In genomic region chr15:83067638-83067962, GRCh38 we compare ENCODE assay signal across 8 cellular contexts. TPM values are rescaled to one million over a fixed set of nuclear protein-coding genes. Genes with fewer than 3 reads are reported as not detected.
A peak's percentile ranks its signal among the peaks of the same experiment; 100 is the strongest.
DNase-seq lines count a peak whose midpoint lies in the region; ATAC-seq and TF ChIP-seq lines count a peak whose summit lies in the region.

No MANE protein-coding gene starts in this region.

- no peaks in the 10 kb centered on the region for H3K27me3 ChIP-seq in SU-DHL-6 (ENCODE audit: low read length)
- no peaks in the 10 kb centered on the region for H3K27me3 ChIP-seq in fibroblast of lung (ENCODE audit: control insufficient read depth, insufficient read depth, low read length)
- no peaks in the 10 kb centered on the region for H3K27me3 ChIP-seq in psoas muscle (ENCODE audit: insufficient read depth in 3 of 3, low read length in 2 of 3)

- 43 to 55% (median 47%) methylated on average over 12 of the region's 12 CpGs for WGBS in psoas muscle, 3 donors

- intact Hi-C loops in psoas muscle (cut with DNase I): loop anchor here (5.0 kb wide), 1 partner anchor 40 kb away; the partner anchor contains the start of gene TM6SF1 (in 2 of the 2)

- H3K36me3 ChIP-seq in ES-I3 (ENCODE audit: insufficient read depth, low read length) (no peaks in the 10 kb centered on the region), SU-DHL-6 (ENCODE audit: low read length) (no peaks in the 10 kb centered on the region), fibroblast of lung (ENCODE audit: control insufficient read depth, insufficient read depth, low read length) (peaks cover under 1% of the 10 kb centered on the region), psoas muscle (ENCODE audit: insufficient read depth in 1 of 2, low read depth in 1 of 2) (no peaks in the 10 kb centered on the region)

- peak overlapping the region; percentile 97 for H3K4me3 ChIP-seq in SU-DHL-6 (ENCODE audit: insufficient read depth, low read length, poor library complexity, severe bottlenecking)
- H3K4me3 ChIP-seq in fibroblast of lung (replicated peaks in 1 of 4; ENCODE audit: control extremely low read depth in 1 of 4, insufficient read depth in 1 of 4, low read depth in 3 of 4, low read length in 4 of 4): peak overlapping the region in 2 of 4 experiments; percentile 51 to 87
- peak overlapping the region; percentile 97 for H3K4me3 ChIP-seq in psoas muscle

- H3K9me2 ChIP-seq in SU-DHL-6 (replicated peaks; ENCODE audit: insufficient read depth, low read length): no peaks in the 10 kb centered on the region

- peaks cover 14% of the 10 kb centered on the region for H3K4me1 ChIP-seq in ES-I3 (ENCODE audit: insufficient read depth, low read length)
- peaks cover 3% of the 10 kb centered on the region for H3K4me1 ChIP-seq in fibroblast of lung (ENCODE audit: control insufficient read depth, extremely low read depth, insufficient read depth, low read length)
- H3K4me1 ChIP-seq in psoas muscle: peaks cover 29% of the 10 kb centered on the region

- H3K79me2 ChIP-seq in SU-DHL-6 (ENCODE audit: insufficient read depth, low read length): peaks cover 44% of the 10 kb centered on the region
- peaks cover 42% of the 10 kb centered on the region for H3K79me2 ChIP-seq in fibroblast of lung (ENCODE audit: control insufficient read depth, insufficient read depth, low read length)

- TF ChIP-seq CTCF in SU-DHL-6 (IDR thresholded peaks at IDR 0.05; ENCODE audit: insufficient read depth, low read length, poor library complexity, severe bottlenecking) (no peak), fibroblast of lung (conservative IDR thresholded peaks at IDR 0.05 in 1 of 2, IDR thresholded peaks at IDR 0.05 in 1 of 2; ENCODE audit: low read depth in 1 of 2, low read length in 2 of 2) (no peak), psoas muscle (IDR thresholded peaks at IDR 0.05) (no peak)

- H3K27ac ChIP-seq in SU-DHL-6 (ENCODE audit: low read depth, low read length) (peak overlapping the region; percentile 80), fibroblast of lung (ENCODE audit: insufficient read depth, low read length) (peak overlapping the region; percentile 91), psoas muscle (peak overlapping the region; percentile 99)

- peaks cover 5% of the 10 kb centered on the region; the same call in 1 of the 2 replicates for H3F3A ChIP-seq in SU-DHL-6 (ENCODE audit: insufficient read depth)

- H3K4me2 ChIP-seq in SU-DHL-6 (ENCODE audit: low read depth, low read length, poor library complexity, severe bottlenecking) (peak overlapping the region; percentile 89), fibroblast of lung (ENCODE audit: extremely low read depth, insufficient read depth, low read length) (no peak overlapping the region)

- peak overlapping the region; percentile 96 for H3K9ac ChIP-seq in ES-I3 (ENCODE audit: low read depth, low read length)
- peak overlapping the region; percentile 98 for H3K9ac ChIP-seq in SU-DHL-6 (ENCODE audit: low read length)
- H3K9ac ChIP-seq in fibroblast of lung (ENCODE audit: insufficient read depth, low read length): no peak overlapping the region

- no peaks in the 10 kb centered on the region; the same call in 1 of the 2 replicates for H3K9me3 ChIP-seq in ES-I3 (ENCODE audit: control insufficient read depth, insufficient read depth, low read length)
- no peaks in the 10 kb centered on the region for H3K9me3 ChIP-seq in SU-DHL-6 (ENCODE audit: insufficient read depth, low read length)
- H3K9me3 ChIP-seq in fibroblast of lung (ENCODE audit: control insufficient read depth, insufficient read depth, low read depth, low read length): no peaks in the 10 kb centered on the region
- no peaks in the 10 kb centered on the region for H3K9me3 ChIP-seq in psoas muscle

- no peak for DNase-seq in fibroblast of lung (ENCODE audit: low read depth in 2 of 2)
- no peak for DNase-seq in psoas muscle
- no peak for DNase-seq in RPMI8226
- DNase-seq in activated CD4-positive, CD25-positive, alpha-beta regulatory T cell (lab: John Stamatoyannopoulos, UW): no peak

- H2AFZ ChIP-seq in SU-DHL-6 (ENCODE audit: low read depth, low read length, severe bottlenecking) (peak overlapping the region; percentile 78), fibroblast of lung (ENCODE audit: low read length) (peak overlapping the region; percentile 72)

- no peak for ATAC-seq in psoas muscle
- ATAC-seq in GM18502 (IDR thresholded peaks at IDR 0.05; ENCODE audit: poor library complexity, unreplicated experiment): no peak
- no peak for ATAC-seq in HG03342 (IDR thresholded peaks at IDR 0.05; ENCODE audit: unreplicated experiment)

- H4K20me1 ChIP-seq in SU-DHL-6 (ENCODE audit: low read depth, low read length): peaks cover 25% of the 10 kb centered on the region
- peaks cover 5% of the 10 kb centered on the region for H4K20me1 ChIP-seq in fibroblast of lung (ENCODE audit: control insufficient read depth, extremely low read depth, insufficient read depth, low read length)

RNA-seq across cellular contexts. Expression of gene BTBD1, which starts 0.5 kb away (rescaled TPM):
- total RNA-seq in fibroblast of lung (93.2 and 105 TPM in 2 replicates), psoas muscle (100 to 1,000 TPM; 133 to 193 (median 157) TPM)
- polyA plus RNA-seq in fibroblast of lung (72.0 and 84.0 TPM in 2 replicates), psoas muscle (100 to 1,000 TPM in 1 of 3 donors, 10 to 100 TPM in 2; 93.5 to 170 (median 98.9) TPM)
- 54.1 and 56.7 TPM in 2 replicates for polyA plus RNA-seq in fibroblast of lung (2012)
- 12.7 and 18.7 TPM in 2 replicates for polyA minus RNA-seq in fibroblast of lung (ENCODE audit: low replicate concordance)

RNA-seq across cellular contexts. Expression of gene TM6SF1, which starts 39.8 kb away (rescaled TPM):
- total RNA-seq in fibroblast of lung (2.3 and 3.6 TPM in 2 replicates), psoas muscle (10 to 100 TPM in 3 of 4 donors, 1 to 10 TPM in 1; 9.2 to 23.4 (median 16.5) TPM)
- polyA plus RNA-seq in fibroblast of lung (3.2 and 3.9 TPM in 2 replicates), psoas muscle (10 to 100 TPM; 10.7 to 17.5 (median 13.8) TPM)
- polyA plus RNA-seq in fibroblast of lung (2012): 2.7 and 3.6 TPM in 2 replicates
- 1.0 and 4.2 TPM in 2 replicates for polyA minus RNA-seq in fibroblast of lung (ENCODE audit: low replicate concordance)

RNA-seq across cellular contexts. Expression of gene C15orf40, which starts 56.2 kb away (rescaled TPM):
- total RNA-seq in fibroblast of lung: 8.0 and 12.6 TPM in 2 replicates
- polyA plus RNA-seq in fibroblast of lung: 20.7 and 20.8 TPM in 2 replicates
- polyA plus RNA-seq in fibroblast of lung (2012): 28.1 and 35.1 TPM in 2 replicates
- polyA minus RNA-seq in fibroblast of lung (ENCODE audit: low replicate concordance): 14.0 and 39.5 TPM in 2 replicates
- total RNA-seq in psoas muscle: 10 to 100 TPM in 3 of 4 donors, 1 to 10 TPM in 1; 6.3 to 11.4 (median 11.2) TPM
- 10 to 100 TPM; 11.3 to 16.2 (median 12.2) TPM for polyA plus RNA-seq in psoas muscle
